12 cellular contexts compared by ENCODE assay signal in the genomic region with DNA sequence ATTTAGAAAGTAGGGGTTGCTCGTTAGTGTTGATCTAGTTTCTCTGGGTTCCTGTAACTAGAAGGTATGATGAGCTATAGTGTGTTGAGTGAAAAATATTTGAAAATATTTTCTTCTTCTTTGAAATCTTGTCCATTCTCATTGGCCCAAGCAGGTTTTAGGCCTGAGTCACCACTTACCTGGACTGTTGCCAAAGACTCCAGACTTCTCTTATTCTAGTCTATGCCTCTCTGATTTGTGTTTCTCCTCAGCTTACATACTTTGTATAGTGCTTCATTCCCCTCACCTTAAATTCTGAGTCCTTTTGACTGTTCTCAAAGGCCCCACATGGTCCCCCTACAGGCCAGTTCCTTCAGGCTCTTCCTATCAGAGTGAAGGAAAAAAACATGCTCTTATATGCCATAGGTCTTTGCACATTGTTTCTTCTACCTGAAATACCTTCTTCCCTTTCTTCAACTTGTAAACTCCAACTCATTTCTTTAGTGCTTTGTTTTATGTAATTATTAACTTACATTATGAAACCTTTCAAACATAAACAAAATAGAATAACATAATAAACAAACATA.
DNase-seq lines count a peak whose midpoint lies in the region; ATAC-seq, FAIRE-seq and TF ChIP-seq lines count a peak whose summit lies in the region.
"Had no signal": no experiment of that assay in that cellular context is flagged by ENCODE, and none has a peak within 500 bp of the region (broad histone marks: within the 10 kb centered on the region; RNA-seq: fewer than 3 reads in every experiment).

No MANE protein-coding gene starts in this region.

- H3K23ac ChIP-seq in IMR-90 (ENCODE audit: low read depth, low read length) = no peak overlapping the region

- intact Hi-C loops in IMR-90 (cut with micrococcal nuclease) = no loop called here
- intact Hi-C loops in kidney (cut with DNase I) = no loop called here

- no peak overlapping the region for H2BK5ac ChIP-seq in IMR-90 (ENCODE audit: low read depth, low read length, poor library complexity, severe bottlenecking)

- no peaks in the 10 kb centered on the region for H3K4me1 ChIP-seq in IMR-90 (ENCODE audit: control insufficient read depth, insufficient read depth, low read length)
- H3K4me1 ChIP-seq in kidney (ENCODE audit: control insufficient read depth in 1 of 2, insufficient read depth in 1 of 2, low read depth in 1 of 2, low read length in 2 of 2) = no peaks in the 10 kb centered on the region

- H3K9me3 ChIP-seq in IMR-90 (ENCODE audit: control insufficient read depth, insufficient read depth, low read length) (no peaks in the 10 kb centered on the region), kidney (ENCODE audit: control insufficient read depth in 1 of 2, low read length in 2 of 2) (no peaks in the 10 kb centered on the region)

- no peak overlapping the region for H2AK9ac ChIP-seq in IMR-90 (replicated peaks; ENCODE audit: low read depth, low read length, poor library complexity)

- no peaks in the 10 kb centered on the region for H4K20me1 ChIP-seq in IMR-90 (ENCODE audit: insufficient read depth, low read length)

- TF ChIP-seq POLR2A in IMR-90 (IDR thresholded peaks at IDR 0.05; ENCODE audit: low read depth, low read length) = no peak

- CTCF ChIA-PET in BJ (lab: Yijun Ruan, JAX) (no interaction called here), IMR-90 (lab: Yijun Ruan, JAX) (no interaction called here)

- no peak overlapping the region for H3K4me3 ChIP-seq in BJ (ENCODE audit: low read depth, low read length)
- no peak overlapping the region for H3K4me3 ChIP-seq in IMR-90 (ENCODE audit: insufficient read depth, low read depth, low read length)
- H3K4me3 ChIP-seq in astrocyte of the spinal cord (ENCODE audit: low read depth, low read length) = no peak overlapping the region
- no peak overlapping the region for H3K4me3 ChIP-seq in kidney (ENCODE audit: low read length in 2 of 2)

- no peaks in the 10 kb centered on the region for H3K36me3 ChIP-seq in BJ (ENCODE audit: control insufficient read depth, insufficient read depth, low read length)
- H3K36me3 ChIP-seq in IMR-90 (ENCODE audit: control insufficient read depth, insufficient read depth, low read length) = no peaks in the 10 kb centered on the region
- H3K36me3 ChIP-seq in kidney (ENCODE audit: control insufficient read depth in 1 of 2, insufficient read depth in 2 of 2, low read length in 2 of 2) = no peaks in the 10 kb centered on the region

- DNase-seq in BJ (ENCODE audit: low read depth) (no peak), IMR-90 (peak; percentile 17), astrocyte of the spinal cord (ENCODE audit: low read depth, low spot score) (peak; percentile 67), kidney (no peak), NCI-H2081 treated with DMSO at 0.1 percent for 48 hours (lab: John Stamatoyannopoulos, UW) (no peak), HuH-7.5 (ENCODE audit: low spot score) (no peak)
- no peak for DNase-seq in central memory CD4-positive, alpha-beta T cell
- DNase-seq: activated CD4-positive, alpha-beta T cell treated with anti-CD3 and anti-CD28 coated beads, Interleukin-2, amount 50 U/mL, for 48 hours; stimulated activated naive CD4-positive, alpha-beta T cell treated with Interleukin-2 at 50 U/mL for 16 hours; SW 1271 had no signal

- H4K8ac ChIP-seq in IMR-90 (ENCODE audit: low read depth in 2 of 2, low read length in 2 of 2) = no peak overlapping the region

- H3K27me3 ChIP-seq in BJ (ENCODE audit: control insufficient read depth, insufficient read depth, low read length) = no peaks in the 10 kb centered on the region
- no peaks in the 10 kb centered on the region for H3K27me3 ChIP-seq in IMR-90 (ENCODE audit: control insufficient read depth, insufficient read depth, low read length)

- H3K4ac ChIP-seq in IMR-90 (ENCODE audit: low read depth, low read length) = no peak overlapping the region

- H3K9me1 ChIP-seq in IMR-90 (ENCODE audit: insufficient read depth, low read length) = no peaks in the 10 kb centered on the region

- no peak overlapping the region for H2BK15ac ChIP-seq in IMR-90 (ENCODE audit: low read depth, low read length)

- no peak for TF ChIP-seq RAD21 in IMR-90 (IDR thresholded peaks at IDR 0.05; ENCODE audit: low read length)

- H3K18ac ChIP-seq in IMR-90 (ENCODE audit: low read depth, low read length) = no peak overlapping the region

- FAIRE-seq in kidney (lab: Jason Lieb, UNC) = peak; percentile 52
- FAIRE-seq: endometrium had no signal

- H2AK5ac ChIP-seq in IMR-90 (ENCODE audit: low read depth, low read length) = no peak overlapping the region

- in situ Hi-C loops in IMR-90 (cut with MboI; ENCODE audit: low sequenced_read_pairs) (no loop called here), astrocyte of the spinal cord (cut with HindIII; ENCODE audit: low sequenced_read_pairs) (no loop called here)

- TF ChIP-seq CTCF in BJ (IDR thresholded peaks at IDR 0.05; ENCODE audit: insufficient read depth, low read depth, low read length) (0 out of 2 replicates have a peak, but pooled peaks have one; percentile 10), IMR-90 (conservative IDR thresholded peaks at IDR 0.05; ENCODE audit: low read depth, low read length) (no peak), astrocyte of the spinal cord (IDR thresholded peaks at IDR 0.05; ENCODE audit: low read depth, low read length) (peak; percentile 9), kidney (IDR thresholded peaks at IDR 0.05; ENCODE audit: borderline replicate concordance, extremely low read depth, insufficient read depth) (no peak)

- H2AFZ ChIP-seq in IMR-90 (replicated peaks; ENCODE audit: low read length, poor library complexity) = no peak overlapping the region

- H4K91ac ChIP-seq in IMR-90 (ENCODE audit: insufficient read depth, low read depth, low read length) = no peak overlapping the region

- H4K5ac ChIP-seq in IMR-90 (ENCODE audit: low read depth, low read length) = no peak overlapping the region

- no peak overlapping the region for H3K4me2 ChIP-seq in IMR-90 (ENCODE audit: low read depth, low read length)

- BruUV-seq in IMR-90 (replicated peaks; lab: Mats Ljungman, UMichigan) = no TSS peak

- no peak overlapping the region for H3K27ac ChIP-seq in IMR-90 (ENCODE audit: insufficient read depth, low read length)
- H3K27ac ChIP-seq in kidney (ENCODE audit: low read depth in 2 of 2, low read length in 2 of 2) = no peak overlapping the region

- no peak overlapping the region for H2BK20ac ChIP-seq in IMR-90 (ENCODE audit: low read depth, low read length)

- dilution Hi-C loops in IMR-90 (cut with HindIII; ENCODE audit: low sequenced_read_pairs, unreplicated experiment) = no loop called here

- POLR2A ChIA-PET in BJ (lab: Charles Lee) (no interaction called here), IMR-90 (lab: Charles Lee; ENCODE audit: unreplicated experiment) (no interaction called here)

- no peak overlapping the region for H3K56ac ChIP-seq in IMR-90 (ENCODE audit: extremely low read depth, insufficient read depth, low read length)

- ATAC-seq in IMR-90 (ENCODE audit: low read depth) = no peak
- no peak for ATAC-seq in HG02798 (IDR thresholded peaks at IDR 0.05; ENCODE audit: poor library complexity, unreplicated experiment)

- no peak overlapping the region for H2BK120ac ChIP-seq in IMR-90 (ENCODE audit: low read depth, low read length)

- H3K9ac ChIP-seq in IMR-90 (ENCODE audit: low read depth, low read length) = no peak overlapping the region
- H3K9ac ChIP-seq in kidney (ENCODE audit: low read length in 2 of 2) = no peak overlapping the region

- no peak overlapping the region for H3K14ac ChIP-seq in IMR-90 (replicated peaks; ENCODE audit: low read depth, low read length)

- H3K79me1 ChIP-seq in IMR-90 (ENCODE audit: low read depth in 1 of 2, low read length in 2 of 2) = no peaks in the 10 kb centered on the region

- WGBS in IMR-90 (ENCODE audit: extremely low coverage in 2 of 2, insufficient read length in 1 of 2), 2 experiments = no CpG with 5 or more reads among the region's 1 CpG

TF ChIP-seq in IMR-90, 13 proteins besides CTCF, POLR2A, EP300 and RAD21:
- TF ChIP-seq FOS (IDR thresholded peaks at IDR 0.05; ENCODE audit: low read depth, low read length) (no peak), CHD1 (IDR thresholded peaks at IDR 0.05; ENCODE audit: low read depth, low read length) (no peak), MXI1 (IDR thresholded peaks at IDR 0.05; ENCODE audit: borderline replicate concordance, low read depth, low read length) (no peak), USF2 (IDR thresholded peaks at IDR 0.05; ENCODE audit: low read depth, low read length) (no peak), MAFK (IDR thresholded peaks at IDR 0.05; ENCODE audit: low read depth, low read length) (no peak), NFE2L2 (IDR thresholded peaks at IDR 0.05; ENCODE audit: low read depth, low read length) (no peak), CEBPB (IDR thresholded peaks at IDR 0.05; ENCODE audit: low read depth, low read length) (no peak), SMC3 (IDR thresholded peaks at IDR 0.05; ENCODE audit: low read depth, low read length) (no peak), RFX5 (IDR thresholded peaks at IDR 0.05; ENCODE audit: low read depth, low read length) (no peak), MAZ (IDR thresholded peaks at IDR 0.05; ENCODE audit: borderline replicate concordance, low read depth, low read length) (no peak), BHLHE40 (IDR thresholded peaks at IDR 0.05; ENCODE audit: low read depth, low read length) (no peak), RCOR1 (IDR thresholded peaks at IDR 0.05; ENCODE audit: insufficient replicate concordance, low read length) (no peak)
- TF ChIP-seq, protein P1, sequence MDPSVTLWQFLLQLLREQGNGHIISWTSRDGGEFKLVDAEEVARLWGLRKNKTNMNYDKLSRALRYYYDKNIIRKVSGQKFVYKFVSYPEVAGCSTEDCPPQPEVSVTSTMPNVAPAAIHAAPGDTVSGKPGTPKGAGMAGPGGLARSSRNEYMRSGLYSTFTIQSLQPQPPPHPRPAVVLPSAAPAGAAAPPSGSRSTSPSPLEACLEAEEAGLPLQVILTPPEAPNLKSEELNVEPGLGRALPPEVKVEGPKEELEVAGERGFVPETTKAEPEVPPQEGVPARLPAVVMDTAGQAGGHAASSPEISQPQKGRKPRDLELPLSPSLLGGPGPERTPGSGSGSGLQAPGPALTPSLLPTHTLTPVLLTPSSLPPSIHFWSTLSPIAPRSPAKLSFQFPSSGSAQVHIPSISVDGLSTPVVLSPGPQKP (IDR thresholded peaks at IDR 0.05; ENCODE audit: borderline replicate concordance, low read depth, low read length) = no peak

Comparison
In these comparisons a context has a peak if more than half of its experiments do, and no peak if none do; other contexts are left out.
1. DNase-seq: peak in IMR-90 (single experiment) and astrocyte of the spinal cord (single experiment); none in BJ (single experiment), kidney (single experiment), central memory CD4-positive, alpha-beta T cell (single experiment), NCI-H2081 treated with DMSO at 0.1 percent for 48 hours (single experiment) and HuH-7.5 (single experiment).
2. CTCF ChIP-seq: peak in BJ (single experiment) and astrocyte of the spinal cord (single experiment); none in IMR-90 (single experiment) and kidney (single experiment).